27 cellular contexts compared by ENCODE assay signal in the genomic region with DNA sequence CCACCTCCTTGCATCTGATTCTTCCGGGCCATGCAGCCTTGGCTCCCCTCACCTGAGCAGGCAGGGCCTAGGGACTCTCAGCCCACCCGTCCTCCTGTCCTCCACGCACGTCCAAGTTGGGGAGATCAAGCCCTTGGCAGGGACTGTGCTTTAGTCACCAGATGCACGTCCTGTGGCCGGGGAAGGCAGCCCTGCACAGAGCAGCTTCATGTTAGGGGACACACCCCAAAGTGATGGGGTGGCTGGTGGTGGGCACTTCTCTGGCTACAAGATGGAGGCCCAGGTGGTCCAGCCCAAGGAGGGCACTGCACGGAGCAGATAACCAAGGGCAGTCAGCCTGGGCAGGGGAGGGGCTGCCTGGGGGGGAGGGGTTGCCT. TPM values are rescaled to one million over a fixed set of nuclear protein-coding genes. Genes with fewer than 3 reads are reported as not detected.
DNase-seq lines count a peak whose midpoint lies in the region; ATAC-seq and TF ChIP-seq lines count a peak whose summit lies in the region.
"Had no signal": no experiment of that assay in that cellular context is flagged by ENCODE, and none has a peak within 500 bp of the region (broad histone marks: within the 10 kb centered on the region; RNA-seq: fewer than 3 reads in every experiment).

No MANE protein-coding gene starts in this region.

- H3K4me1 Mint-ChIP-seq in glutamatergic neuron (ENCODE audit: low read depth, unreplicated experiment), result peaks cover 1% of the 10 kb centered on the region
- H3K4me1 Mint-ChIP-seq: activated naive CD8-positive, alpha-beta T cell treated with anti-CD3 and anti-CD28 coated beads, Interleukin-2, amount 50 U/mL, for 24 hours; CD8-positive, alpha-beta memory T cell; endodermal cell had no signal

- no peaks in the 10 kb centered on the region for H3K9me3 ChIP-seq in BE2C
- H3K9me3 ChIP-seq in osteoblast (ENCODE audit: low read depth, low read length), result no peaks in the 10 kb centered on the region
- no peaks in the 10 kb centered on the region for H3K9me3 ChIP-seq in tibial nerve
- H3K9me3 ChIP-seq: body of pancreas, SJSA1, tibial artery had no signal

- H3K27me3 ChIP-seq in BE2C (no peaks in the 10 kb centered on the region; the same call in 1 of the 2 replicates), osteoblast (ENCODE audit: insufficient read depth, low read length) (no peaks in the 10 kb centered on the region), tibial nerve (peaks cover 0 to 46% of the 10 kb centered on the region in 2 donors)

- no peak overlapping the region for H3K27ac ChIP-seq in osteoblast (ENCODE audit: low read depth, low read length)
- no peak overlapping the region for H3K27ac ChIP-seq in tibial nerve
- H3K27ac ChIP-seq: body of pancreas, SJSA1, tibial artery had no signal

- ATAC-seq in GM19463 (IDR thresholded peaks at IDR 0.05; ENCODE audit: unreplicated experiment), result no peak
- ATAC-seq: activated naive CD8-positive, alpha-beta T cell treated with anti-CD3 and anti-CD28 coated beads, Interleukin-2, amount 50 U/mL, for 24 hours; body of pancreas; GM12878 had no signal

- H3K27me3 Mint-ChIP-seq in glutamatergic neuron (ENCODE audit: unreplicated experiment), result peaks cover 2% of the 10 kb centered on the region

- H3K27ac Mint-ChIP-seq in glutamatergic neuron (ENCODE audit: unreplicated experiment), result no peak overlapping the region
- H3K27ac Mint-ChIP-seq: activated naive CD8-positive, alpha-beta T cell treated with anti-CD3 and anti-CD28 coated beads, Interleukin-2, amount 50 U/mL, for 24 hours; activated T-helper 2 cell treated with anti-CD3 and anti-CD28 coated beads, Interferon-gamma antibody, Interleukin-2, Interleukin-4, amounts not matched to agents 10 μg/mL and 5 μg/mL and 100 μg/mL, durations not matched to agents 14 hours and 24 hours and 36 hours; endodermal cell; stimulated activated naive CD8-positive, alpha-beta T cell treated with anti-CD3 and anti-CD28 coated beads, Interleukin-15, Interleukin-2, amounts not matched to agents 100 ng/mL and 50 ng/mL, for 24 hours had no signal

- H3K4me2 ChIP-seq in osteoblast (ENCODE audit: insufficient read depth, low read length), result no peak overlapping the region

- H4K20me1 ChIP-seq in osteoblast (ENCODE audit: insufficient read depth, low read length), result no peaks in the 10 kb centered on the region

- no peak overlapping the region for H3K4me3 Mint-ChIP-seq in glutamatergic neuron (ENCODE audit: unreplicated experiment)
- H3K4me3 Mint-ChIP-seq: activated naive CD8-positive, alpha-beta T cell treated with anti-CD3 and anti-CD28 coated beads, Interleukin-2, amount 50 U/mL, for 24 hours; CD8-positive, alpha-beta memory T cell; endodermal cell; stimulated activated naive CD8-positive, alpha-beta T cell treated with anti-CD3 and anti-CD28 coated beads, Interleukin-15, Interleukin-2, amounts not matched to agents 100 ng/mL and 50 ng/mL, for 24 hours had no signal

- no peak for TF ChIP-seq POLR2A in tibial nerve (IDR thresholded peaks at IDR 0.05)

- TF ChIP-seq EP300 in tibial nerve (IDR thresholded peaks at IDR 0.05), result no peak

- no peaks in the 10 kb centered on the region for H3K79me2 ChIP-seq in osteoblast (ENCODE audit: insufficient read depth, low read length)

- H3K9me3 Mint-ChIP-seq in glutamatergic neuron (ENCODE audit: unreplicated experiment), result peaks cover 1% of the 10 kb centered on the region
- H3K9me3 Mint-ChIP-seq: activated naive CD8-positive, alpha-beta T cell treated with anti-CD3 and anti-CD28 coated beads, Interleukin-2, amount 50 U/mL, for 24 hours; activated T-helper 2 cell treated with anti-CD3 and anti-CD28 coated beads, Interferon-gamma antibody, Interleukin-2, Interleukin-4, amounts not matched to agents 10 μg/mL and 5 μg/mL and 100 μg/mL, durations not matched to agents 14 hours and 24 hours and 36 hours; CD8-positive, alpha-beta memory T cell; endodermal cell; stimulated activated naive CD8-positive, alpha-beta T cell treated with anti-CD3 and anti-CD28 coated beads, Interleukin-15, Interleukin-2, amounts not matched to agents 100 ng/mL and 50 ng/mL, for 24 hours had no signal

- no peak overlapping the region for H2AFZ ChIP-seq in osteoblast (ENCODE audit: low read length)

- WGBS in tibial nerve, 2 donors, result 46 to 49% methylated on average over 6 to 7 of the region's 7 CpGs

- no peaks in the 10 kb centered on the region for H3K4me1 ChIP-seq in BE2C
- no peaks in the 10 kb centered on the region for H3K4me1 ChIP-seq in osteoblast (ENCODE audit: insufficient read depth, low read length)
- H3K4me1 ChIP-seq in tibial nerve, result peaks cover 0 to 29% (median 0%) of the 10 kb centered on the region in 4 donors
- H3K4me1 ChIP-seq: SJSA1 had no signal

- H3K36me3 ChIP-seq in BE2C (no peaks in the 10 kb centered on the region), osteoblast (ENCODE audit: insufficient read depth, low read length) (no peaks in the 10 kb centered on the region), tibial nerve (no peaks in the 10 kb centered on the region)
- H3K36me3 ChIP-seq: SJSA1, tibial artery had no signal

- peak; percentile 1 for DNase-seq in BE2C
- DNase-seq in ELF-1 (ENCODE audit: low read depth, low spot score), result peak; percentile 24
- DNase-seq in glutamatergic neuron, result peak; percentile 10
- DNase-seq in osteoblast (ENCODE audit: insufficient read length, low spot score, missing footprints), result peak; percentile 92
- DNase-seq in retina, result no peak
- DNase-seq in tibial nerve (ENCODE audit: low spot score in 2 of 2), result no peak
- no peak for DNase-seq in COLO829 (ENCODE audit: low spot score)
- DNase-seq: activated CD4-positive, alpha-beta T cell treated with anti-CD3 and anti-CD28 coated beads, Interleukin-2, amount 50 U/mL, for 1 hour; activated CD8-positive, alpha-beta memory T cell treated with anti-CD3 and anti-CD28 coated beads, Interleukin-2, amount 50 U/mL, for 48 hours; activated naive CD8-positive, alpha-beta T cell treated with anti-CD3 and anti-CD28 coated beads, Interleukin-2, amount 50 U/mL, for 24 hours; Kasumi-1; midbrain; NCI-H1048; NCI-H1930; NCI-H2227 treated with DMSO at 0.1 percent for 48 hours; T-helper 2 cell had no signal

- no peaks in the 10 kb centered on the region for H3K36me3 Mint-ChIP-seq in glutamatergic neuron (ENCODE audit: unreplicated experiment)
- H3K36me3 Mint-ChIP-seq: CD8-positive, alpha-beta memory T cell had no signal

- H3K4me3 ChIP-seq in BE2C (ENCODE audit: low read depth, low read length) (no peak overlapping the region), osteoblast (ENCODE audit: insufficient read depth, low read length) (no peak overlapping the region), tibial nerve (no peak overlapping the region)
- H3K4me3 ChIP-seq: body of pancreas, GM12878, SJSA1, tibial artery had no signal

- no peak for TF ChIP-seq CTCF in BE2C (IDR thresholded peaks at IDR 0.05; ENCODE audit: low read depth, low read length)
- no peak for TF ChIP-seq CTCF in glutamatergic neuron (IDR thresholded peaks at IDR 0.05; ENCODE audit: partially characterized antibody, unreplicated experiment)
- no peak for TF ChIP-seq CTCF in osteoblast (IDR thresholded peaks at IDR 0.05; ENCODE audit: extremely low read depth, low read depth, low read length)
- no peak for TF ChIP-seq CTCF in tibial nerve (IDR thresholded peaks at IDR 0.05)

RNA-seq across cellular contexts. Expression of a gene that starts 1.2 kb away (rescaled TPM):
- not detected for polyA plus RNA-seq in BE2C (2012; ENCODE audit: insufficient read depth, insufficient read length, low read depth)
- total RNA-seq in glutamatergic neuron (ENCODE audit: unreplicated experiment) (not detected), osteoblast (not detected in 2 replicates), tibial nerve (under 1 TPM in 2 of 4 donors, not detected in 2; under 0.01 to 0.22 TPM)
- total RNA-seq: activated T-helper 2 cell treated with anti-CD3 and anti-CD28 coated beads, Interferon-gamma antibody, Interleukin-2, Interleukin-4, amounts not matched to agents 10 μg/mL and 5 μg/mL and 100 μg/mL, durations not matched to agents 14 hours and 24 hours and 36 hours; CD8-positive, alpha-beta memory T cell; endodermal cell; pulmonary artery endothelial cell; SJSA1 had no signal
- polyA plus RNA-seq: CD8-positive, alpha-beta memory T cell; GM12878; neural cell had no signal

Comparison
In these comparisons a context has a peak if more than half of its experiments do, and no peak if none do; other contexts are left out.
1. DNase-seq: peak in BE2C (single experiment), ELF-1 (single experiment), glutamatergic neuron (single experiment) and osteoblast (single experiment); none in retina (single experiment), tibial nerve (0 of 2) and COLO829 (single experiment).